8 cellular contexts compared by ENCODE assay signal in genomic region chr9:133120343-133121199, GRCh38. TPM values are rescaled to one million over a fixed set of nuclear protein-coding genes. Genes with fewer than 3 reads are reported as not detected.
DNase-seq lines count a peak whose midpoint lies in the region; ATAC-seq and TF ChIP-seq lines count a peak whose summit lies in the region.

No MANE protein-coding gene starts in this region.

- peak overlapping the region; percentile 84 for H3K14ac ChIP-seq in trophoblast cell (ENCODE audit: low read length)

- H2BK120ac ChIP-seq in trophoblast cell (ENCODE audit: insufficient read depth, low read length, poor library complexity), result peak overlapping the region; percentile 57

- H3K4ac ChIP-seq in trophoblast cell (ENCODE audit: low read depth, low read length), result peak overlapping the region; percentile 37

- peak overlapping the region; percentile 48 for H4K91ac ChIP-seq in trophoblast cell (ENCODE audit: low read depth, low read length)

- no CpG with 5 or more reads among the region's 71 CpGs for WGBS in trophoblast cell (ENCODE audit: extremely low coverage, insufficient coverage, insufficient read length)

- H2AFZ ChIP-seq in DND-41 (ENCODE audit: low read depth, low read length) (peak overlapping the region; percentile 62; the same call in 1 of the 2 replicates), trophoblast cell (ENCODE audit: insufficient read depth, low read length, poor library complexity) (peak overlapping the region; percentile 73)

- TF ChIP-seq CTCF in DND-41 (IDR thresholded peaks at IDR 0.05; ENCODE audit: borderline replicate concordance, extremely low read depth, low read length, poor library complexity, severe bottlenecking) (no peak), HEK293 (tag by site-specific recombination; IDR thresholded peaks at IDR 0.05) (no peak), fibroblast of mammary gland (conservative IDR thresholded peaks at IDR 0.05; ENCODE audit: control insufficient read depth, insufficient read depth, low read depth, low read length) (no peak)

- H3K79me1 ChIP-seq in trophoblast cell (ENCODE audit: low read length), result peaks cover 5% of the 10 kb centered on the region

- peak overlapping the region; percentile 40 for H4K12ac ChIP-seq in trophoblast cell (ENCODE audit: low read depth, low read length)

- peak overlapping the region; percentile 50 for H2AK5ac ChIP-seq in trophoblast cell (ENCODE audit: low read length)

- H3K4me2 ChIP-seq in DND-41 (ENCODE audit: insufficient read depth, low read length) (peak overlapping the region; percentile 91), trophoblast cell (ENCODE audit: low read length) (peak overlapping the region; percentile 95)

- H3K4me1 ChIP-seq in DND-41 (ENCODE audit: insufficient read depth, low read length), result peaks cover 26% of the 10 kb centered on the region
- H3K4me1 ChIP-seq in HEK293 (ENCODE audit: control insufficient read depth, insufficient read depth, low read length), result peaks cover 3% of the 10 kb centered on the region; the same call in 1 of the 2 replicates
- H3K4me1 ChIP-seq in trophoblast cell (ENCODE audit: control insufficient read depth in 1 of 2, insufficient read depth in 2 of 2, low read length in 2 of 2), result peaks cover 22 to 27% of the 10 kb centered on the region in 2 experiments

- H3K4me3 ChIP-seq in DND-41 (ENCODE audit: low read depth in 1 of 2, low read length in 2 of 2) (peak overlapping the region; percentile 37 to 64; a peak in 3 of 4 replicates), HEK293 (ENCODE audit: low read depth, low read length) (peak overlapping the region; percentile 66), SK-N-MC (peak overlapping the region; percentile 90), fibroblast of mammary gland (ENCODE audit: control insufficient read depth, low read depth, low read length) (peak overlapping the region; percentile 55), trophoblast cell (ENCODE audit: low read depth, low read length) (peak overlapping the region; percentile 79)

- H3K23ac ChIP-seq in trophoblast cell (ENCODE audit: low read length), result no peak overlapping the region

- peak overlapping the region; percentile 76 for H4K8ac ChIP-seq in trophoblast cell (ENCODE audit: low read depth, low read length)

- peak overlapping the region; percentile 12 for H2BK5ac ChIP-seq in trophoblast cell (ENCODE audit: low read depth, low read length, poor library complexity)

- H3K9ac ChIP-seq in DND-41 (ENCODE audit: low read depth, low read length) (peak overlapping the region; percentile 67), SK-N-MC (ENCODE audit: insufficient read length) (peak overlapping the region; percentile 81), trophoblast cell (ENCODE audit: low read length) (peak overlapping the region; percentile 69)

- H4K20me1 ChIP-seq in DND-41 (ENCODE audit: insufficient read depth, low read length), result peaks cover 64% of the 10 kb centered on the region

- H3K27ac ChIP-seq in DND-41 (ENCODE audit: low read length) (peak overlapping the region; percentile 18; the same call in 1 of the 2 replicates), HEK293 (ENCODE audit: extremely low read depth, low read depth, low read length) (peak overlapping the region; percentile 74; the same call in 1 of the 2 replicates), SK-N-MC (no peak overlapping the region), trophoblast cell (ENCODE audit: low read depth, low read length) (no peak overlapping the region)

- POLR2A ChIA-PET in HEK293 (lab: Yijun Ruan, JAX), result interaction anchor here (1.3 to 4.0 kb wide), 3 partner anchors 12 to 90 kb away, joined by 4 to 24 read pairs (median 5); partner anchors contain the start of gene GTF3C5

- no peak overlapping the region for H2BK12ac ChIP-seq in trophoblast cell (ENCODE audit: low read length)

- H3K9me3 ChIP-seq in DND-41 (ENCODE audit: insufficient read depth, low read length, severe bottlenecking), result no peaks in the 10 kb centered on the region
- no peaks in the 10 kb centered on the region for H3K9me3 ChIP-seq in HEK293 (ENCODE audit: control insufficient read depth, insufficient read depth, low read depth, low read length)
- no peaks in the 10 kb centered on the region for H3K9me3 ChIP-seq in SK-N-MC (ENCODE audit: low read depth, low read length)
- peaks cover 5% of the 10 kb centered on the region for H3K9me3 ChIP-seq in trophoblast cell (ENCODE audit: insufficient read depth, low read depth, low read length)

- ATAC-seq in DND-41 (ENCODE audit: insufficient read depth, low read depth), result peak; percentile 65

- peaks cover 2% of the 10 kb centered on the region; the same call in 1 of the 2 replicates for H3K36me3 ChIP-seq in DND-41 (ENCODE audit: insufficient read depth, low read length)
- peaks cover 0 to 13% of the 10 kb centered on the region in 2 experiments; a peak in 1 of 3 replicates for H3K36me3 ChIP-seq in HEK293 (ENCODE audit: control insufficient read depth in 2 of 2, insufficient read depth in 1 of 2, low read length in 2 of 2)
- no peaks in the 10 kb centered on the region for H3K36me3 ChIP-seq in SK-N-MC (ENCODE audit: insufficient read depth, low read length)
- H3K36me3 ChIP-seq in trophoblast cell (ENCODE audit: control insufficient read depth in 1 of 2, insufficient read depth in 2 of 2, low read length in 2 of 2), result no peaks in the 10 kb centered on the region

- peaks cover 44% of the 10 kb centered on the region for H3K79me2 ChIP-seq in DND-41 (ENCODE audit: insufficient read depth, low read length)
- peaks cover 6% of the 10 kb centered on the region for H3K79me2 ChIP-seq in trophoblast cell (ENCODE audit: control insufficient read depth, insufficient read depth, low read length, poor library complexity)

- no peaks in the 10 kb centered on the region for H3K27me3 ChIP-seq in DND-41 (ENCODE audit: insufficient read depth, low read length, poor library complexity)
- no peaks in the 10 kb centered on the region for H3K27me3 ChIP-seq in trophoblast cell (ENCODE audit: insufficient read depth, low read length)

- H3K18ac ChIP-seq in trophoblast cell (ENCODE audit: low read length), result peak overlapping the region; percentile 71

- DNase-seq in DND-41 (no peak), SK-N-MC (ENCODE audit: low read depth, low spot score) (no peak), fibroblast of mammary gland (ENCODE audit: low read depth) (no peak), trophoblast cell (peak in 1 of 2 donors; percentile 56), Ammon's horn (ENCODE audit: low spot score) (no peak), NCI-H2081 treated with DMSO at 0.1 percent for 48 hours (lab: John Stamatoyannopoulos, UW) (no peak)
- no peak for DNase-seq in stimulated activated naive CD4-positive, alpha-beta T cell treated with Interleukin-2 at 50 U/mL for 16 hours (lab: John Stamatoyannopoulos, UW)

- CTCF ChIA-PET in HEK293 (lab: Yijun Ruan, JAX), result interaction anchor here (4.0 to 22.4 kb wide), 2 partner anchors 18 to 26 kb away, joined by 19 to 342 read pairs; no protein-coding TSS in a partner anchor

TF ChIP-seq in HEK293, 187 proteins besides CTCF, POLR2A, EP300 and RAD21 (continues in another document):
- TF ChIP-seq ZNF426 (tag by site-specific recombination; IDR thresholded peaks at IDR 0.05) (no peak), ZNF335 (tag by site-specific recombination; conservative IDR thresholded peaks at IDR 0.05) (peak; percentile 48), ZNF48 (tag by site-specific recombination; IDR thresholded peaks at IDR 0.05) (no peak), BCL11B (tag by site-specific recombination; IDR thresholded peaks at IDR 0.05; ENCODE audit: low read depth) (no peak), SALL2 (tag by site-specific recombination; IDR thresholded peaks at IDR 0.05; ENCODE audit: borderline replicate concordance) (no peak), ZNF830 (tag by site-specific recombination; IDR thresholded peaks at IDR 0.05; ENCODE audit: low read depth) (no peak), SP2 (tag by site-specific recombination; IDR thresholded peaks at IDR 0.05) (no peak), ZNF169 (tag by site-specific recombination; IDR thresholded peaks at IDR 0.05) (no peak), ZNF585B (tag by site-specific recombination; IDR thresholded peaks at IDR 0.05) (no peak), ZFP41 (tag by site-specific recombination; IDR thresholded peaks at IDR 0.05; ENCODE audit: borderline replicate concordance) (no peak), ZFP3 (tag by site-specific recombination; IDR thresholded peaks at IDR 0.05; ENCODE audit: low read depth) (no peak), ZNF416 (tag by site-specific recombination; IDR thresholded peaks at IDR 0.05) (no peak), OSR2 (tag by site-specific recombination; IDR thresholded peaks at IDR 0.05) (no peak), SP3 (tag by site-specific recombination; IDR thresholded peaks at IDR 0.05) (0 out of 2 replicates have a peak, but pooled peaks have one; percentile 8), ZBTB44 (tag by site-specific recombination; IDR thresholded peaks at IDR 0.05) (no peak), ZNF433 (tag by site-specific recombination; IDR thresholded peaks at IDR 0.05; ENCODE audit: low read depth) (no peak)

RNA-seq across cellular contexts. Expression of gene RALGDS, which starts 0.5 kb away (rescaled TPM):
- 39.2 and 39.5 TPM in 2 replicates for polyA plus RNA-seq in trophoblast cell (2013)

RNA-seq across cellular contexts. Expression of gene GBGT1, which starts 43.1 kb away (rescaled TPM):
- 10.3 and 11.1 TPM in 2 replicates for polyA plus RNA-seq in trophoblast cell (2013)

RNA-seq across cellular contexts. Expression of gene CEL, which starts 58.8 kb away (rescaled TPM):
- 1.3 and 1.6 TPM in 2 replicates for polyA plus RNA-seq in trophoblast cell (2013)

Comparison
In these comparisons a context has a peak if more than half of its experiments do, and no peak if none do; other contexts are left out.
1. H3K27ac ChIP-seq: peak in DND-41 (single experiment) and HEK293 (single experiment); none in SK-N-MC (single experiment) and trophoblast cell (single experiment).
2. Peak in every context shown above with its lines, with median percentiles within 50 percentile points of each other: H3K4me3 ChIP-seq and H3K9ac ChIP-seq.